Comparison of ENCODE assay signal across 19 cellular contexts in genomic region chr1:44524655-44525530, GRCh38.
DNase-seq lines count a peak whose midpoint lies in the region; ATAC-seq, FAIRE-seq and TF ChIP-seq lines count a peak whose summit lies in the region.
"Had no signal": no experiment of that assay in that cellular context is flagged by ENCODE, and none has a peak within 500 bp of the region (broad histone marks: within the 10 kb centered on the region; RNA-seq: fewer than 3 reads in every experiment).

No MANE protein-coding gene starts in this region.

- 39% methylated on average over 20 of the region's 20 CpGs for WGBS in SK-N-SH (ENCODE audit: low lambda C conversion rate)
- WGBS in smooth muscle cell (ENCODE audit: low lambda C conversion rate) = 12% methylated on average over 18 of the region's 20 CpGs

- H3K27me3 ChIP-seq in SK-N-SH (ENCODE audit: insufficient read depth) = peaks cover 20% of the 10 kb centered on the region
- peaks cover 23% of the 10 kb centered on the region for H3K27me3 ChIP-seq in astrocyte (ENCODE audit: insufficient read depth, low read length)
- H3K27me3 ChIP-seq in iPS-18a (ENCODE audit: control insufficient read depth, insufficient read depth, low read length) = no peaks in the 10 kb centered on the region
- peaks cover 60% of the 10 kb centered on the region for H3K27me3 ChIP-seq in smooth muscle cell (ENCODE audit: low read depth)
- H3K27me3 ChIP-seq: upper lobe of right lung had no signal

- H3K79me2 ChIP-seq in SK-N-SH (ENCODE audit: insufficient read depth) (no peaks in the 10 kb centered on the region), astrocyte (ENCODE audit: insufficient read depth, low read length) (no peaks in the 10 kb centered on the region), smooth muscle cell (ENCODE audit: low read depth) (no peaks in the 10 kb centered on the region)

- no peaks in the 10 kb centered on the region for H3K36me3 ChIP-seq in SK-N-SH (replicated peaks in 1 of 2; ENCODE audit: control insufficient read depth in 1 of 2, insufficient read depth in 2 of 2, low read length in 1 of 2)
- no peaks in the 10 kb centered on the region for H3K36me3 ChIP-seq in astrocyte (ENCODE audit: insufficient read depth, low read length)
- no peaks in the 10 kb centered on the region for H3K36me3 ChIP-seq in iPS-18a (ENCODE audit: control insufficient read depth, low read depth, low read length)
- H3K36me3 ChIP-seq in smooth muscle cell (ENCODE audit: low read depth) = no peaks in the 10 kb centered on the region
- H3K36me3 ChIP-seq: upper lobe of right lung had no signal

- ATAC-seq in SK-N-SH treated with all-trans-retinoic acid at 6 μM for 48 hours = no peak; the same call in 2 of the 3 replicates
- ATAC-seq: HCT116; psoas muscle; stimulated activated naive CD8-positive, alpha-beta T cell treated with anti-CD3 and anti-CD28 coated beads, Interleukin-15, Interleukin-2, amounts not matched to agents 100 U/mL and 50 U/mL, for 24 hours; upper lobe of right lung had no signal

- H3K4me1 Mint-ChIP-seq in astrocyte (ENCODE audit: low read depth, unreplicated experiment) = no peaks in the 10 kb centered on the region
- H3K4me1 Mint-ChIP-seq: naive B cell had no signal

- no peaks in the 10 kb centered on the region for H3F3A ChIP-seq in SK-N-SH (replicated peaks; ENCODE audit: insufficient read depth)
- H3F3A ChIP-seq in smooth muscle cell (ENCODE audit: low read depth) = peaks cover 8% of the 10 kb centered on the region

- H3K36me3 Mint-ChIP-seq in astrocyte (ENCODE audit: low read depth, unreplicated experiment) = peaks cover 3% of the 10 kb centered on the region
- H3K36me3 Mint-ChIP-seq: naive B cell had no signal

- H2AFZ ChIP-seq in SK-N-SH (ENCODE audit: low read depth) (no peak overlapping the region), astrocyte (ENCODE audit: low read depth, low read length) (peak overlapping the region; percentile 34), smooth muscle cell (ENCODE audit: low read depth) (peak overlapping the region; percentile 55)

- H3K9me3 ChIP-seq in SK-N-SH = no peaks in the 10 kb centered on the region
- H3K9me3 ChIP-seq in astrocyte (ENCODE audit: insufficient read depth, low read depth, low read length) = no peaks in the 10 kb centered on the region
- no peaks in the 10 kb centered on the region for H3K9me3 ChIP-seq in iPS-18a (ENCODE audit: control insufficient read depth, low read depth, low read length)
- no peaks in the 10 kb centered on the region for H3K9me3 ChIP-seq in smooth muscle cell (replicated peaks; ENCODE audit: low read depth)
- H3K9me3 ChIP-seq: psoas muscle, upper lobe of right lung had no signal

- no peak for TF ChIP-seq CTCF in SK-N-SH (IDR thresholded peaks at IDR 0.05)
- TF ChIP-seq CTCF in astrocyte (IDR thresholded peaks at IDR 0.05; ENCODE audit: insufficient read depth, low read depth, low read length) = no peak
- TF ChIP-seq CTCF in smooth muscle cell (IDR thresholded peaks at IDR 0.05; ENCODE audit: borderline replicate concordance, insufficient read depth, poor library complexity, severe bottlenecking) = no peak

- FAIRE-seq in astrocyte (lab: Jason Lieb, UNC) = no peak
- FAIRE-seq: A204.1 had no signal

- POLR2A ChIA-PET in SK-N-SH (lab: Yijun Ruan, JAX) = no interaction called here

- no peak overlapping the region for H3K27ac Mint-ChIP-seq in astrocyte (ENCODE audit: unreplicated experiment)
- H3K27ac Mint-ChIP-seq: naive B cell had no signal

- no peak overlapping the region for H3K27ac ChIP-seq in SK-N-SH (ENCODE audit: low read depth in 2 of 2, low read length in 1 of 2)
- no peak overlapping the region for H3K27ac ChIP-seq in astrocyte (ENCODE audit: low read depth, low read length)
- peak overlapping the region; percentile 43 for H3K27ac ChIP-seq in iPS-18a (ENCODE audit: low read length)
- H3K27ac ChIP-seq in smooth muscle cell (ENCODE audit: low read depth) = no peak overlapping the region
- H3K27ac ChIP-seq: psoas muscle, upper lobe of right lung had no signal

- H3K9me3 Mint-ChIP-seq in astrocyte (ENCODE audit: unreplicated experiment) = no peaks in the 10 kb centered on the region
- H3K9me3 Mint-ChIP-seq: naive B cell had no signal

- CTCF ChIA-PET in SK-N-SH (lab: Yijun Ruan, JAX) = interaction anchor here (0.5 to 1.5 kb wide), 7 partner anchors 13 to 742 kb away, joined by 3 to 6 read pairs (median 3); no protein-coding TSS in a partner anchor

- H3K4me2 ChIP-seq in SK-N-SH (peak overlapping the region; percentile 33; the same call in 1 of the 2 replicates), astrocyte (ENCODE audit: low read length) (peak overlapping the region; percentile 75), smooth muscle cell (peak overlapping the region; percentile 89)

- no peak overlapping the region for H3K4me3 Mint-ChIP-seq in astrocyte (ENCODE audit: unreplicated experiment)
- H3K4me3 Mint-ChIP-seq: naive B cell had no signal

- H3K27me3 Mint-ChIP-seq in astrocyte (ENCODE audit: low read depth, unreplicated experiment) = peaks cover 3% of the 10 kb centered on the region

- H4K20me1 ChIP-seq in SK-N-SH (ENCODE audit: insufficient read depth) = no peaks in the 10 kb centered on the region
- no peaks in the 10 kb centered on the region for H4K20me1 ChIP-seq in astrocyte (ENCODE audit: insufficient read depth, low read length)
- no peaks in the 10 kb centered on the region for H4K20me1 ChIP-seq in smooth muscle cell (ENCODE audit: low read depth)

- DNase-seq in SK-N-SH (no peak), astrocyte (ENCODE audit: low read depth) (no peak), smooth muscle cell (lab: John Stamatoyannopoulos, UW; ENCODE audit: unreplicated experiment) (no peak), NCI-H2081 treated with DMSO at 0.1 percent for 48 hours (lab: John Stamatoyannopoulos, UW) (no peak), NCI-H748 treated with DMSO at 0.1 percent for 48 hours (lab: John Stamatoyannopoulos, UW) (no peak)
- no peak for DNase-seq in activated CD4-positive, CD25-positive, alpha-beta regulatory T cell (lab: John Stamatoyannopoulos, UW)
- DNase-seq: activated CD4-positive, CD25-positive, alpha-beta regulatory T cell treated with anti-CD3 and anti-CD28 coated beads, Interleukin-2, amount 50 U/mL, for 72 hours; activated CD8-positive, alpha-beta memory T cell treated with anti-CD3 and anti-CD28 coated beads, Interleukin-2, amount 50 U/mL, for 48 hours; activated naive CD4-positive, alpha-beta T cell; IMR-90; naive B cell; psoas muscle; stimulated activated naive CD8-positive, alpha-beta T cell treated with anti-CD3 and anti-CD28 coated beads, Interleukin-15, Interleukin-2, amounts not matched to agents 100 U/mL and 50 U/mL, for 24 hours; T-helper 1 cell; upper lobe of right lung had no signal

- H3K4me1 ChIP-seq in SK-N-SH (ENCODE audit: control insufficient read depth in 1 of 2, insufficient read depth in 2 of 2, low read depth in 1 of 2, low read length in 1 of 2) = no peaks in the 10 kb centered on the region; a peak in 1 of 4 replicates
- H3K4me1 ChIP-seq in astrocyte (ENCODE audit: insufficient read depth, low read length) = no peaks in the 10 kb centered on the region
- peaks cover 23% of the 10 kb centered on the region for H3K4me1 ChIP-seq in iPS-18a (ENCODE audit: control insufficient read depth, low read depth, low read length)
- H3K4me1 ChIP-seq in smooth muscle cell (ENCODE audit: low read depth) = peaks cover 14% of the 10 kb centered on the region
- H3K4me1 ChIP-seq: psoas muscle, upper lobe of right lung had no signal

- no peak for TF ChIP-seq RAD21 in SK-N-SH (IDR thresholded peaks at IDR 0.05; ENCODE audit: low read length)

- no peak overlapping the region for H3K4me3 ChIP-seq in SK-N-SH (ENCODE audit: low read depth in 2 of 2, low read length in 1 of 2)
- no peak overlapping the region for H3K4me3 ChIP-seq in astrocyte (ENCODE audit: insufficient read depth, low read depth, low read length)
- peak overlapping the region; percentile 47 for H3K4me3 ChIP-seq in iPS-18a (ENCODE audit: low read length)
- peak overlapping the region; percentile 48 for H3K4me3 ChIP-seq in smooth muscle cell
- H3K4me3 ChIP-seq: psoas muscle, upper lobe of right lung had no signal

- no peak for TF ChIP-seq EP300 in SK-N-SH (IDR thresholded peaks at IDR 0.05; ENCODE audit: borderline replicate concordance in 1 of 2, low read depth in 1 of 2, low read length in 1 of 2)

- no peaks in the 10 kb centered on the region for H3K9me2 ChIP-seq in SK-N-SH

- H3K9ac ChIP-seq in SK-N-SH (no peak overlapping the region), astrocyte (ENCODE audit: low read length) (peak overlapping the region; percentile 46), iPS-18a (ENCODE audit: low read length) (peak overlapping the region; percentile 77), smooth muscle cell (ENCODE audit: low read depth) (peak overlapping the region; percentile 58)

TF ChIP-seq in SK-N-SH, 30 proteins besides CTCF, POLR2A, EP300 and RAD21 (continues in another document):
- TF ChIP-seq MEF2A (IDR thresholded peaks at IDR 0.05; ENCODE audit: borderline replicate concordance, low read depth) = no peak
- no peak for TF ChIP-seq FOXJ3 (CRISPR knock-in tag; IDR thresholded peaks at IDR 0.05)
- TF ChIP-seq YY1 (IDR thresholded peaks at IDR 0.05; ENCODE audit: low read depth) = no peak
- no peak for TF ChIP-seq NFIC (IDR thresholded peaks at IDR 0.05; ENCODE audit: borderline replicate concordance)

TF ChIP-seq in SK-N-SH treated with all-trans-retinoic acid at 6 μM for 48 hours, 23 proteins besides CTCF, POLR2A, EP300 and RAD21 (continues in another document):
- TF ChIP-seq ZC3H10 (CRISPR knock-in tag; IDR thresholded peaks at IDR 0.05) (no peak), CSDC2 (CRISPR knock-in tag; IDR thresholded peaks at IDR 0.05) (no peak), TSHZ2 (CRISPR knock-in tag; IDR thresholded peaks at IDR 0.05) (no peak), ZFP30 (CRISPR knock-in tag; IDR thresholded peaks at IDR 0.05) (no peak)

Comparison
In these comparisons a context has a peak if more than half of its experiments do, and no peak if none do; other contexts are left out.
1. H3K4me2 ChIP-seq: peak in every context shown above with its lines; median percentile 89 in smooth muscle cell; 75 in astrocyte; 33 in SK-N-SH.
2. H3K4me3 ChIP-seq: peak in iPS-18a (single experiment) and smooth muscle cell (single experiment); none in SK-N-SH (0 of 2) and astrocyte (single experiment).